8 cellular contexts compared by ENCODE assay signal in the genomic region with DNA sequence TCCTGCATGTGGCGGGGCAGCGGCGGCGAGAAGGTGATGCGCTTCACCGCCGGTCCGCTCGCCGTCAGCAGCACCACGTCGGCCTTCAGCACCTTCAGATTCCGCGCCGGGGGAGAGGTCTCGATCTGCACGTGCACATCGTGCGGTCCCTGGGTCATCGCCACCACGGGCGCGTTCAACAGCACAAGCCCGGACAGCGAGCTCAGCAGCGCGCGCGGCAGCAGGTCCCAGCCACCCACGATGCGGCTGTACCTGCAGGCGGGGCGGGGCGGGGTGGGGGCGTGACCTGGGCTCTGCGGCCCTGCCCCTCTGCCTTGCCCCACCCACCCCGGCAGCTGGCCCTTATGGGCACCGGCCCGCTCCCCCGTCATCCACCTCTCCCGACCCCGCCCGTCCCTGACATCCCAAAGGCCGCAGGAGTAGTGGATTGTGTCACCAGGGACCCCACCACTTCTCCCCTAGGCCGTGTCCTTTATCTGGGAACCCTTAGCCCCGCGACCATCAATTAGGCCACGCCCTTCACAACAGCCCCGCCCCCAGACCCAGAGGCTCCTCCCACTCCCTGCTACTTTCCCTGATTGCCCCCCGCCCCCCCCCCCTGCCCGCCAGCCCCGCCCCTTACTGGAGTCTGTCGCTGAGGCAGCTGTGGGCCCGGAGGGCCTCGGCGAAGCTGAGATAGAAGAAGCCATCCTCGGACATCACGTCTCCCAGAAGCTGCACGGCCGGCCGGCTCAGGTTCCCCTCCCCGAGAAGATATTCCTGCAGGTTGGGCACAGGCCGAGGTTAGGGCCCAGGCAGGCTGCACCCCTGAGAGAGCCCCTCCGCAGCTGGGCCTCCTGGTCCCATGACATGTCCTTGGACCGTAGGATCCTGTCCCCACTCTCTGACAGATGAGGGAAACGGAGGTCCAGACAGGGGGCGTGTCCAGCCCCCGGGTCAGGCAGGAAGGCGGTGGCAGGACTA. TPM values are rescaled to one million over a fixed set of nuclear protein-coding genes. Genes with fewer than 3 reads are reported as not detected.
DNase-seq lines count a peak whose midpoint lies in the region; ATAC-seq lines count a peak whose summit lies in the region.

No MANE protein-coding gene starts in this region.

- H3K4me3 Mint-ChIP-seq in activated T-helper 1 cell treated with anti-CD3 and anti-CD28 coated beads, Interleukin-12 subunit alpha, Interleukin-12 subunit beta, Interleukin-2, Interleukin-4 antibody, amounts not matched to agents 30 ng/mL and 10 ng/mL and 1 ng/mL, durations not matched to agents 14 hours and 24 hours and 36 hours: peak overlapping the region; percentile 80

- DNase-seq in DMS53 treated with DMSO at 0.1 percent for 48 hours (lab: John Stamatoyannopoulos, UW; ENCODE audit: unreplicated experiment) (peak; percentile 55), NCI-H526 treated with DMSO at 0.1 percent for 48 hours (lab: John Stamatoyannopoulos, UW) (peak; percentile 61), left cardiac atrium (no peak), occipital lobe (lab: John Stamatoyannopoulos, UW) (no peak)
- peak; percentile 36 for DNase-seq in activated T-helper 1 cell treated with anti-CD3 and anti-CD28 coated beads, Interleukin-12 subunit alpha, Interleukin-12 subunit beta, Interleukin-2, Interleukin-4 antibody, amounts not matched to agents 30 ng/mL and 10 ng/mL and 1 ng/mL, durations not matched to agents 14 hours and 24 hours and 36 hours (ENCODE audit: low spot score)
- DNase-seq in stimulated activated CD4-positive, alpha-beta T cell treated with anti-CD3 and anti-CD28 coated beads, Interleukin-15, amount 100 ng/mL, for 1 hour (ENCODE audit: low read depth in 1 of 2, low spot score in 1 of 2): peak; percentile 47 to 64

- H3K27me3 Mint-ChIP-seq in activated T-helper 1 cell treated with anti-CD3 and anti-CD28 coated beads, Interleukin-12 subunit alpha, Interleukin-12 subunit beta, Interleukin-2, Interleukin-4 antibody, amounts not matched to agents 30 ng/mL and 10 ng/mL and 1 ng/mL, durations not matched to agents 14 hours and 24 hours and 36 hours (ENCODE audit: insufficient read depth): peaks cover 1% of the 10 kb centered on the region

- peak; percentile 31 to 50 for ATAC-seq in left cardiac atrium
- ATAC-seq in HG02981 (IDR thresholded peaks at IDR 0.05; ENCODE audit: unreplicated experiment): no peak
- no peak for ATAC-seq in GM18511 (IDR thresholded peaks at IDR 0.05; ENCODE audit: unreplicated experiment)

- H3K4me1 Mint-ChIP-seq in activated T-helper 1 cell treated with anti-CD3 and anti-CD28 coated beads, Interleukin-12 subunit alpha, Interleukin-12 subunit beta, Interleukin-2, Interleukin-4 antibody, amounts not matched to agents 30 ng/mL and 10 ng/mL and 1 ng/mL, durations not matched to agents 14 hours and 24 hours and 36 hours (ENCODE audit: low read depth): peaks cover 13% of the 10 kb centered on the region

- H3K9me3 Mint-ChIP-seq in activated T-helper 1 cell treated with anti-CD3 and anti-CD28 coated beads, Interleukin-12 subunit alpha, Interleukin-12 subunit beta, Interleukin-2, Interleukin-4 antibody, amounts not matched to agents 30 ng/mL and 10 ng/mL and 1 ng/mL, durations not matched to agents 14 hours and 24 hours and 36 hours: no peaks in the 10 kb centered on the region

- H3K36me3 Mint-ChIP-seq in activated T-helper 1 cell treated with anti-CD3 and anti-CD28 coated beads, Interleukin-12 subunit alpha, Interleukin-12 subunit beta, Interleukin-2, Interleukin-4 antibody, amounts not matched to agents 30 ng/mL and 10 ng/mL and 1 ng/mL, durations not matched to agents 14 hours and 24 hours and 36 hours (ENCODE audit: low read depth): peaks cover 29% of the 10 kb centered on the region

- intact Hi-C loops in activated T-helper 1 cell treated with anti-CD3 and anti-CD28 coated beads, Interleukin-12 subunit alpha, Interleukin-12 subunit beta, Interleukin-2, Interleukin-4 antibody, amounts not matched to agents 30 ng/mL and 10 ng/mL and 1 ng/mL, durations not matched to agents 14 hours and 24 hours and 36 hours (cut with micrococcal nuclease): loop anchor here (1.0 kb wide), 4 partner anchors 13 to 39 kb away; a partner anchor contains a TSS
- intact Hi-C loops in left cardiac atrium (cut with DNase I): no loop called here

- peak overlapping the region; percentile 77 for H3K27ac Mint-ChIP-seq in activated T-helper 1 cell treated with anti-CD3 and anti-CD28 coated beads, Interleukin-12 subunit alpha, Interleukin-12 subunit beta, Interleukin-2, Interleukin-4 antibody, amounts not matched to agents 30 ng/mL and 10 ng/mL and 1 ng/mL, durations not matched to agents 14 hours and 24 hours and 36 hours

RNA-seq across cellular contexts. Expression of a gene that starts 6.1 kb away (rescaled TPM):
- total RNA-seq in activated T-helper 1 cell treated with anti-CD3 and anti-CD28 coated beads, Interleukin-12 subunit alpha, Interleukin-12 subunit beta, Interleukin-2, Interleukin-4 antibody, amounts not matched to agents 30 ng/mL and 10 ng/mL and 1 ng/mL, durations not matched to agents 14 hours and 24 hours and 36 hours: 50.0 and 51.5 TPM in 2 replicates
- total RNA-seq in left cardiac atrium (under 1 TPM; 0.34 to 0.38 TPM), occipital lobe (not detected)

RNA-seq across cellular contexts. Expression of a gene that starts 13.1 kb away (rescaled TPM):
- total RNA-seq in activated T-helper 1 cell treated with anti-CD3 and anti-CD28 coated beads, Interleukin-12 subunit alpha, Interleukin-12 subunit beta, Interleukin-2, Interleukin-4 antibody, amounts not matched to agents 30 ng/mL and 10 ng/mL and 1 ng/mL, durations not matched to agents 14 hours and 24 hours and 36 hours: 38.7 and 41.8 TPM in 2 replicates
- 10 to 100 TPM; 28.3 to 36.0 TPM for total RNA-seq in left cardiac atrium
- total RNA-seq in occipital lobe: 6.1 TPM

RNA-seq across cellular contexts. Expression of a gene that starts 13.5 kb away (rescaled TPM):
- total RNA-seq in activated T-helper 1 cell treated with anti-CD3 and anti-CD28 coated beads, Interleukin-12 subunit alpha, Interleukin-12 subunit beta, Interleukin-2, Interleukin-4 antibody, amounts not matched to agents 30 ng/mL and 10 ng/mL and 1 ng/mL, durations not matched to agents 14 hours and 24 hours and 36 hours: 32.1 and 32.2 TPM in 2 replicates
- total RNA-seq in left cardiac atrium: 10 to 100 TPM; 33.5 to 36.6 TPM
- total RNA-seq in occipital lobe: 3.9 TPM

RNA-seq across cellular contexts. Expression of a gene that starts 23.3 kb away (rescaled TPM):
- total RNA-seq in activated T-helper 1 cell treated with anti-CD3 and anti-CD28 coated beads, Interleukin-12 subunit alpha, Interleukin-12 subunit beta, Interleukin-2, Interleukin-4 antibody, amounts not matched to agents 30 ng/mL and 10 ng/mL and 1 ng/mL, durations not matched to agents 14 hours and 24 hours and 36 hours: 138 and 141 TPM in 2 replicates
- total RNA-seq in left cardiac atrium: 10 to 100 TPM; 38.7 to 54.5 TPM
- 24.0 TPM for total RNA-seq in occipital lobe

RNA-seq across cellular contexts. Expression of a gene that starts 38.4 kb away (rescaled TPM):
- 50.7 and 52.0 TPM in 2 replicates for total RNA-seq in activated T-helper 1 cell treated with anti-CD3 and anti-CD28 coated beads, Interleukin-12 subunit alpha, Interleukin-12 subunit beta, Interleukin-2, Interleukin-4 antibody, amounts not matched to agents 30 ng/mL and 10 ng/mL and 1 ng/mL, durations not matched to agents 14 hours and 24 hours and 36 hours
- total RNA-seq in left cardiac atrium: 10 to 100 TPM; 16.6 to 18.9 TPM
- total RNA-seq in occipital lobe: 8.6 TPM

Comparison
In these comparisons a context has a peak if more than half of its experiments do, and no peak if none do; other contexts are left out.
1. DNase-seq: peak in DMS53 treated with DMSO at 0.1 percent for 48 hours (single experiment), NCI-H526 treated with DMSO at 0.1 percent for 48 hours (single experiment), activated T-helper 1 cell treated with anti-CD3 and anti-CD28 coated beads, Interleukin-12 subunit alpha, Interleukin-12 subunit beta, Interleukin-2, Interleukin-4 antibody, amounts not matched to agents 30 ng/mL and 10 ng/mL and 1 ng/mL, durations not matched to agents 14 hours and 24 hours and 36 hours (single experiment) and stimulated activated CD4-positive, alpha-beta T cell treated with anti-CD3 and anti-CD28 coated beads, Interleukin-15, amount 100 ng/mL, for 1 hour (2 of 2); none in left cardiac atrium (single experiment) and occipital lobe (single experiment).
2. ATAC-seq: peak in left cardiac atrium (2 of 2); none in HG02981 (single experiment) and GM18511 (single experiment).
3. RNA of a gene that starts 6.1 kb away (total RNA-seq): 50.0 to 51.5 TPM in activated T-helper 1 cell treated with anti-CD3 and anti-CD28 coated beads, Interleukin-12 subunit alpha, Interleukin-12 subunit beta, Interleukin-2, Interleukin-4 antibody, amounts not matched to agents 30 ng/mL and 10 ng/mL and 1 ng/mL, durations not matched to agents 14 hours and 24 hours and 36 hours; 0.34 to 0.38 TPM in left cardiac atrium and not detected in occipital lobe (single experiment); every median in the first group is over 10 times any median in the second.